8 cellular contexts compared by ENCODE assay signal in the genomic region with DNA sequence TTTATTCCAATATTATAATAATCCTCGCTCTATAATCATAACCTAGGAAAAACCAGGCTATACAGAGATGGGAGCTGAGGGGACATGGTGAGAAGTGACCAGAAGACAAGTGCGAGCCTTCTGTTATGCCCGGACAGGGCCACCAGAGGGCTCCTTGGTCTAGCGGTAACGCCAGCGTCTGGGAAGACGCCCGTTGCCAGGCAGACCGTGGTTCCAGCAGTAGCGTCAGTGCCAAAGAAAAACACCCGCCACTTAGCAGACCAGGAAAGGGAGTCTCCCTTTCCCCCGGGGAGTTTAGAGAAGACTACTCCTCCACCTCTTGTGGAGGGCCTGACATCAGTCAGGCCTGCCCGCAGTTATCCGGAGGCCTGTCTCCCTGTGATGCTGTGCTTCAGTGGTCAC. TPM values are rescaled to one million over a fixed set of nuclear protein-coding genes. Genes with fewer than 3 reads are reported as not detected.
A peak's percentile ranks its signal among the peaks of the same experiment; 100 is the strongest.
DNase-seq lines count a peak whose midpoint lies in the region; ATAC-seq, FAIRE-seq and TF ChIP-seq lines count a peak whose summit lies in the region.
"Not testable (repeated sequence)": the region's sequence is repeated elsewhere in the genome, so short reads cannot be mapped to it uniquely, and the experiment has no call there.

No MANE protein-coding gene starts in this region.

- not testable (repeated sequence) for H3K36me3 ChIP-seq in IMR-90 (ENCODE audit: control insufficient read depth, insufficient read depth, low read length); transverse colon

- dilution Hi-C loops in IMR-90 (cut with HindIII; ENCODE audit: low sequenced_read_pairs, unreplicated experiment), result not testable (repeated sequence)

- not testable (repeated sequence) for H3K14ac ChIP-seq in IMR-90 (replicated peaks; ENCODE audit: low read depth, low read length)

- not testable (repeated sequence) for H3K4ac ChIP-seq in IMR-90 (ENCODE audit: low read depth, low read length)

- not testable (repeated sequence) for H3K36me3 Mint-ChIP-seq in natural killer cell

- not testable (repeated sequence) for H2BK15ac ChIP-seq in IMR-90 (ENCODE audit: low read depth, low read length)

- not testable (repeated sequence) for H3K27ac ChIP-seq in IMR-90 (ENCODE audit: insufficient read depth, low read length); VCaP
- H3K27ac ChIP-seq in transverse colon, result peak overlapping the region; percentile 87 to 93 (median 90)

- not testable (repeated sequence) for H3K9me3 Mint-ChIP-seq in natural killer cell

- H3K27me3 ChIP-seq in IMR-90 (ENCODE audit: control insufficient read depth, insufficient read depth, low read length); transverse colon: not testable (repeated sequence)

- not testable (repeated sequence) for H3K9me3 ChIP-seq in IMR-90 (ENCODE audit: control insufficient read depth, insufficient read depth, low read length); transverse colon

- not testable (repeated sequence) for H4K8ac ChIP-seq in IMR-90 (ENCODE audit: low read depth in 2 of 2, low read length in 2 of 2)

- peaks cover 16% of the 10 kb centered on the region for H3K9me1 ChIP-seq in IMR-90 (ENCODE audit: insufficient read depth, low read length)

- H3K9ac ChIP-seq in IMR-90 (ENCODE audit: low read depth, low read length), result not testable (repeated sequence)

- H3K18ac ChIP-seq in IMR-90 (ENCODE audit: low read depth, low read length), result not testable (repeated sequence)

- not testable (repeated sequence) for H3K56ac ChIP-seq in IMR-90 (ENCODE audit: extremely low read depth, insufficient read depth, low read length)

- not testable (repeated sequence) for H2AK9ac ChIP-seq in IMR-90 (replicated peaks; ENCODE audit: low read depth, low read length, poor library complexity)

- not testable (repeated sequence) for H4K5ac ChIP-seq in IMR-90 (ENCODE audit: low read depth, low read length)

- not testable (repeated sequence) for H3K4me2 ChIP-seq in IMR-90 (ENCODE audit: low read depth, low read length)

- not testable (repeated sequence) for H2BK20ac ChIP-seq in IMR-90 (ENCODE audit: low read depth, low read length)

- not testable (repeated sequence) for H3K4me3 ChIP-seq in IMR-90 (ENCODE audit: insufficient read depth, low read depth, low read length); cardiac fibroblast (replicated peaks in 1 of 2; ENCODE audit: low read depth in 2 of 2, low read length in 2 of 2); transverse colon

- H2BK120ac ChIP-seq in IMR-90 (ENCODE audit: low read depth, low read length), result not testable (repeated sequence)

- TF ChIP-seq EP300 in transverse colon (IDR thresholded peaks at IDR 0.05; ENCODE audit: low read depth), result not testable (repeated sequence)

- TF ChIP-seq CTCF in D721Med (IDR thresholded peaks at IDR 0.05; ENCODE audit: insufficient read depth, missing control alignments) (peak; percentile 39), IMR-90 (conservative IDR thresholded peaks at IDR 0.05; ENCODE audit: low read depth, low read length) (peak; percentile 53), VCaP (conservative IDR thresholded peaks at IDR 0.05) (peak; percentile 78), cardiac fibroblast (IDR thresholded peaks at IDR 0.05; ENCODE audit: low read depth, low read length) (peak; percentile 52), natural killer cell (IDR thresholded peaks at IDR 0.05) (peak; percentile 47), transverse colon (IDR thresholded peaks at IDR 0.05) (peak; percentile 73 to 94 (median 78))

- in situ Hi-C loops in IMR-90 (cut with MboI; ENCODE audit: low sequenced_read_pairs), result loop anchor here (5.0 kb wide), 1 partner anchor 39 kb away; no protein-coding TSS in a partner anchor
- in situ Hi-C loops in transverse colon (cut with MboI; ENCODE audit: low pct_ligation_motif_present in 1 of 4, low pct_unique_long_range_greater_than_20kb in 1 of 4, low sequenced_read_pairs in 3 of 4), result not testable (repeated sequence)

- H3K4me1 ChIP-seq in IMR-90 (ENCODE audit: control insufficient read depth, insufficient read depth, low read length) (peaks cover 21% of the 10 kb centered on the region), transverse colon (peaks cover 26 to 58% (median 46%) of the 10 kb centered on the region in 4 donors)

- not testable (repeated sequence) for H3K23ac ChIP-seq in IMR-90 (ENCODE audit: low read depth, low read length)

- not testable (repeated sequence) for TF ChIP-seq POLR2A in IMR-90 (IDR thresholded peaks at IDR 0.05; ENCODE audit: low read depth, low read length); transverse colon (IDR thresholded peaks at IDR 0.05)

- not testable (repeated sequence) for H3K4me3 Mint-ChIP-seq in natural killer cell

- FAIRE-seq in D721Med (lab: Jason Lieb, UNC), result not testable (repeated sequence)

- BruUV-seq in IMR-90 (replicated peaks; lab: Mats Ljungman, UMichigan), result not testable (repeated sequence)

- CTCF ChIA-PET in IMR-90 (lab: Yijun Ruan, JAX), result interaction anchor here (0.8 to 2.7 kb wide), 4 partner anchors 19 to 75 kb away, joined by 3 to 12 read pairs (median 6); no protein-coding TSS in a partner anchor

- H4K20me1 ChIP-seq in IMR-90 (ENCODE audit: insufficient read depth, low read length), result not testable (repeated sequence)

- intact Hi-C loops in IMR-90 (cut with micrococcal nuclease) (loop anchor here (1.0 to 5.0 kb wide), 2 partner anchors 41 to 74 kb away; no protein-coding TSS in a partner anchor), cardiac septum (cut with DNase I) (loop anchor here (2.0 to 5.0 kb wide), 2 partner anchors 42 to 74 kb away; no protein-coding TSS in a partner anchor), transverse colon (cut with DNase I; ENCODE audit: low total_unique reads) (loop anchor here (5.0 kb wide), 1 partner anchor 39 kb away; no protein-coding TSS in a partner anchor)
- intact Hi-C loops in natural killer cell (cut with micrococcal nuclease), result not testable (repeated sequence)

- not testable (repeated sequence) for H3K27me3 Mint-ChIP-seq in natural killer cell (ENCODE audit: low read depth in 2 of 2)

- not testable (repeated sequence) for H4K91ac ChIP-seq in IMR-90 (ENCODE audit: insufficient read depth, low read depth, low read length)

- ATAC-seq in IMR-90 (ENCODE audit: low read depth); natural killer cell: not testable (repeated sequence)

- POLR2A ChIA-PET in IMR-90 (lab: Charles Lee; ENCODE audit: unreplicated experiment), result not testable (repeated sequence)

- H3K4me1 Mint-ChIP-seq in natural killer cell, result peaks cover 24 to 42% of the 10 kb centered on the region in 2 donors

- WGBS in IMR-90 (ENCODE audit: extremely low coverage in 2 of 2, insufficient read length in 1 of 2), 2 experiments, result no CpG with 5 or more reads among the region's 14 CpGs
- 20 to 59% methylated on average over 4 to 14 of the region's 14 CpGs for WGBS in transverse colon (ENCODE audit: low coverage in 1 of 2), 2 donors

- TF ChIP-seq RAD21 in IMR-90 (IDR thresholded peaks at IDR 0.05; ENCODE audit: low read length), result peak; percentile 55

- not testable (repeated sequence) for H2BK5ac ChIP-seq in IMR-90 (ENCODE audit: low read depth, low read length, poor library complexity, severe bottlenecking)

- not testable (repeated sequence) for DNase-seq in D721Med (ENCODE audit: insufficient read length, low spot score); natural killer cell
- DNase-seq in IMR-90 (peak; percentile 57), NCI-H510A treated with DMSO at 0.1 percent for 48 hours (lab: John Stamatoyannopoulos, UW) (peak; percentile 69), cardiac fibroblast (ENCODE audit: low read depth in 2 of 2) (peak; percentile 75 to 76), cardiac septum (ENCODE audit: low spot score) (peak; percentile 79), transverse colon (peak; percentile 80)

- not testable (repeated sequence) for H3K27ac Mint-ChIP-seq in natural killer cell

- not testable (repeated sequence) for H2AK5ac ChIP-seq in IMR-90 (ENCODE audit: low read depth, low read length)

- H3K79me1 ChIP-seq in IMR-90 (ENCODE audit: low read depth in 1 of 2, low read length in 2 of 2), result peaks cover 27 to 49% of the 10 kb centered on the region in 2 experiments

- not testable (repeated sequence) for H2AFZ ChIP-seq in IMR-90 (replicated peaks; ENCODE audit: low read length, poor library complexity)

TF ChIP-seq in IMR-90, 13 proteins besides CTCF, POLR2A, EP300 and RAD21:
- TF ChIP-seq SMC3 (IDR thresholded peaks at IDR 0.05; ENCODE audit: low read depth, low read length) (peak; percentile 58), RFX5 (IDR thresholded peaks at IDR 0.05; ENCODE audit: low read depth, low read length) (peak; percentile 82)

RNA-seq across cellular contexts. Expression of a gene that starts 30.5 kb away (rescaled TPM):
- total RNA-seq in IMR-90 (2012; rRNA removed) (48.9 and 51.6 TPM in 2 replicates), cardiac septum (13.8 TPM), natural killer cell (10 to 100 TPM; 11.5 to 16.9 (median 15.4) TPM), transverse colon (10 to 100 TPM in 3 of 4 donors, 1 to 10 TPM in 1; 5.6 to 55.0 (median 31.0) TPM)
- polyA plus RNA-seq in IMR-90 (2012; rRNA removed), result 242 and 271 TPM in 2 replicates
- 291 and 311 TPM in 2 replicates for polyA plus RNA-seq in IMR-90 (2012; cell fraction: cytosol; rRNA removed)
- polyA plus RNA-seq in IMR-90 (2012; cell fraction: nucleus; rRNA removed; ENCODE audit: low replicate concordance), result 66.2 and 158 TPM in 2 replicates

RNA-seq across cellular contexts. Expression of a gene that starts 56.6 kb away (rescaled TPM):
- not detected in 2 replicates for total RNA-seq in IMR-90 (2012; rRNA removed)
- not detected in 2 replicates for polyA plus RNA-seq in IMR-90 (2012; rRNA removed)
- polyA plus RNA-seq in IMR-90 (2012; cell fraction: cytosol; rRNA removed), result 0.01 TPM in 1 of 2 replicates, not detected in the other
- 0.03 and 0.08 TPM in 2 replicates for polyA plus RNA-seq in IMR-90 (2012; cell fraction: nucleus; rRNA removed; ENCODE audit: low replicate concordance)
- not detected for total RNA-seq in cardiac septum
- not detected for total RNA-seq in natural killer cell
- total RNA-seq in transverse colon, result 10 to 100 TPM; 10.5 to 38.8 (median 25.4) TPM

Comparison
In these comparisons a context has a peak if more than half of its experiments do, and no peak if none do; other contexts are left out.
1. RNA of a gene that starts 56.6 kb away (total RNA-seq): 10.5 to 38.8 TPM in transverse colon; not detected in cardiac septum (single experiment), not detected in IMR-90 and not detected in natural killer cell; every median in the first group is over 10 times any median in the second.
2. Peak in every context shown above with its lines, with median percentiles within 50 percentile points of each other: CTCF ChIP-seq.